ENCODE assay signal across 22 cellular contexts in the genomic region with DNA sequence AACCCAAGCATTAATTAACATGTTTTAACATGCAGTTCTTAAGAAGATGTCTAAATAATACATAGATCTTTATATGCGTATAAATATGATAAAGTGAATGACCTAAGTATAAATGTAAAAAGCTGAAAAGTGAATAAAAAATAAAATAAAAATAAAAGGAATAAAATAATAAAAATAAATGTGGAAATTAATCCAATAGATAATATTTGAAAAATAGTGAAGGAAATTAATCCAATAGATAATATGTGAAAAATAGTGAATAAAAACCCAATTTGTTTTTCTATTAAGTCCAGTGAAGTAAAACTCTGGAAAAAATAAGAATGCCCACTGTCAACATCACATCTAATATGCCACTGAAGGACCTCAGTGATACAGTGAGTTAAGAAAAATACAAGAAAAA.
A peak's percentile ranks its signal among the peaks of the same experiment; 100 is the strongest.
DNase-seq lines count a peak whose midpoint lies in the region; ATAC-seq, FAIRE-seq and TF ChIP-seq lines count a peak whose summit lies in the region.
"Had no signal": no experiment of that assay in that cellular context is flagged by ENCODE, and none has a peak within 500 bp of the region (broad histone marks: within the 10 kb centered on the region; RNA-seq: fewer than 3 reads in every experiment).

No MANE protein-coding gene starts in this region.

- 91 to 96% methylated on average over 1 of the region's 1 CpG for WGBS in pancreas, 2 donors

- intact Hi-C loops in pancreas (cut with DNase I): no loop called here

- H3K27ac ChIP-seq in pancreas: no peak overlapping the region
- H3K27ac ChIP-seq: BLaER1 treated with 17β-estradiol and CSF1 and Interleukin-3, amounts not matched to agents 10 nM and 100 nM had no signal

- H3K4me3 ChIP-seq in pancreas: no peak overlapping the region
- H3K4me3 ChIP-seq: BLaER1 treated with 17β-estradiol and CSF1 and Interleukin-3, amounts not matched to agents 10 nM and 100 nM; HAP-1 had no signal

- ATAC-seq in pancreas (no peak), HG03457 (IDR thresholded peaks at IDR 0.05; ENCODE audit: unreplicated experiment) (no peak)

- H3K9me3 ChIP-seq in pancreas: no peaks in the 10 kb centered on the region
- H3K9me3 ChIP-seq: BE2C, HAP-1 had no signal

- FAIRE-seq in TTC549 (lab: Jason Lieb, UNC): peak; percentile 45
- FAIRE-seq in endometrium (lab: Jason Lieb, UNC): peak; percentile 71
- FAIRE-seq in pancreas (lab: Jason Lieb, UNC): peak; percentile 59
- FAIRE-seq: D721Med, GM12892, H54 had no signal

- no peak for DNase-seq in pancreas
- DNase-seq in NCI-H2029 (lab: John Stamatoyannopoulos, UW): no peak
- DNase-seq in DMS153 treated with DMSO at 0.1 percent for 48 hours (lab: John Stamatoyannopoulos, UW; ENCODE audit: unreplicated experiment): no peak
- DNase-seq: ACHN; AML-193; BE2C; CD4-positive, alpha-beta T cell; CD8-positive, alpha-beta memory T cell; DMS 273 treated with DMSO at 0.1 percent for 48 hours; DMS53; DMS79 treated with DMSO at 0.1 percent for 48 hours; GF-D8; GOT3; HFFc6 had no signal

- H3K4me1 ChIP-seq in pancreas: no peaks in the 10 kb centered on the region
- H3K4me1 ChIP-seq: BE2C; BLaER1 treated with 17β-estradiol and CSF1 and Interleukin-3, amounts not matched to agents 10 nM and 100 nM; HAP-1 had no signal

- no peak for TF ChIP-seq CTCF in pancreas (IDR thresholded peaks at IDR 0.05)

- H3K27me3 ChIP-seq in pancreas: no peaks in the 10 kb centered on the region
- H3K27me3 ChIP-seq: BE2C; BLaER1 treated with 17β-estradiol and CSF1 and Interleukin-3, amounts not matched to agents 10 nM and 100 nM had no signal

- no peaks in the 10 kb centered on the region for H3K36me3 ChIP-seq in pancreas
- H3K36me3 ChIP-seq: BE2C; BLaER1 treated with 17β-estradiol and CSF1 and Interleukin-3, amounts not matched to agents 10 nM and 100 nM; HAP-1 had no signal
